In the genomic region with DNA sequence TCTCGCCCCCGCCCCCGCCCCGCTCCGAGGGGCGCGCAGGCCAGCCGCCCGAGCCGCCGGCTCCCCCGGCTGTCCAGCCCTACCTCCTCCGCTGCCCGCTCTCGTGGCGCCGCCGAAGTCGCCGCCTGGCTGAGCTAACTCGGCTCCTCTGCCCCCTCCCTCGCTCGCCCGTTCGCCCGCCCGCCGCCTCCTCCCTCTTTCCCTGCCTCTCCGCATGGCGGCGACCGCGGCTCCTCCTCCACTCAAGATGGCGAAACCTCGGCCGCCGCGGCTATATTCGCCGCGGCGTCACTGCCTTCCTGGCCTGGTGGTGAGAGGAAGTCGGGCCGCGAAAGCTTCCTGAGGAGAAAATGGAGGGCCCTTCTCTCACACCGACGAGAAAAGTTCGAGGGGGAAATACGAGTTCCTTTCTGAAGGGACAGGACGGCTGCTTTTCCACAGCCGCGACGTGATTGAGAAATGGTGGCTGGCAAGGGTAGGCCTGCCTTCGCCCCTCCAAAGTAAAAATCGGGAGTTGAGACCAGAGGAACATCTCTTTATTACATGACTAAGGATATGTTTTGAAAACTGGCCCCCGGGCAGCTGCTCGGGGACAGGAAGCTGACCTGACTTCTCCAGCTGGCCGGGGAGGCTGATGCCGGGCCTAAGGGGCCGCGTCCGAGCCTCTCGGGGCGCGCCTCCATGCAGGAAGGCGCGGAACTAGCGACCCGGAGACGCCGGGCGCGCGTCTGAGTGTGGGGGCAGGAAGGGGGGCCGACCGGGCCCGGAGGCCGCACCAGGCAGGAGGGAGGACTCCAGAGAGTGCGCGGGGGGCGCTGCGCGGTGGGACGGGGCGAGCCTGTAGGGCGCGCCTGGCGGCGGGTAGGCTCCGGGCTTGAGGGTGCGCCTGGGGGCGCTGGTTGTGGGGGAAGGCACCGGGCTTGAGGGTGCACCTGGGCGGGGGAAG, we compare ENCODE assay signal across 8 cellular contexts.
DNase-seq lines count a peak whose midpoint lies in the region; ATAC-seq lines count a peak whose summit lies in the region.

A gene with protein sequence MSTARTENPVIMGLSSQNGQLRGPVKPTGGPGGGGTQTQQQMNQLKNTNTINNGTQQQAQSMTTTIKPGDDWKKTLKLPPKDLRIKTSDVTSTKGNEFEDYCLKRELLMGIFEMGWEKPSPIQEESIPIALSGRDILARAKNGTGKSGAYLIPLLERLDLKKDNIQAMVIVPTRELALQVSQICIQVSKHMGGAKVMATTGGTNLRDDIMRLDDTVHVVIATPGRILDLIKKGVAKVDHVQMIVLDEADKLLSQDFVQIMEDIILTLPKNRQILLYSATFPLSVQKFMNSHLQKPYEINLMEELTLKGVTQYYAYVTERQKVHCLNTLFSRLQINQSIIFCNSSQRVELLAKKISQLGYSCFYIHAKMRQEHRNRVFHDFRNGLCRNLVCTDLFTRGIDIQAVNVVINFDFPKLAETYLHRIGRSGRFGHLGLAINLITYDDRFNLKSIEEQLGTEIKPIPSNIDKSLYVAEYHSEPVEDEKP (minus strand): TSS at position 150 of the 946 bp plus-strand sequence. CDS start 4,913 bp downstream, outside the sequence.

- ATAC-seq in GM18502 (IDR thresholded peaks at IDR 0.05; ENCODE audit: poor library complexity, unreplicated experiment) (peak; percentile 49), HG03103 (IDR thresholded peaks at IDR 0.05; ENCODE audit: low read depth, unreplicated experiment) (peak; percentile 41), GM18517 (IDR thresholded peaks at IDR 0.05; ENCODE audit: unreplicated experiment) (no peak)
- ATAC-seq in activated CD4-positive, CD25-positive, alpha-beta regulatory T cell treated with anti-CD3 and anti-CD28 coated beads, Interleukin-2, amount 50 U/mL, for 24 hours: peak; percentile 60 to 61

- DNase-seq in NCI-H226 (peak; percentile 84), islet precursor cell (peak; percentile 94)
- DNase-seq in central memory CD4-positive, alpha-beta T cell: peak; percentile 88
- peak; percentile 77 to 87 for DNase-seq in stimulated activated CD4-positive, alpha-beta T cell treated with anti-CD3 and anti-CD28 coated beads, Interleukin-12 subunit alpha, Interleukin-12 subunit beta, amount 100 ng/mL, for 24 hours (ENCODE audit: low read depth in 2 of 2)
